Comparison of ENCODE assay signal across 28 cellular contexts in the genomic region with DNA sequence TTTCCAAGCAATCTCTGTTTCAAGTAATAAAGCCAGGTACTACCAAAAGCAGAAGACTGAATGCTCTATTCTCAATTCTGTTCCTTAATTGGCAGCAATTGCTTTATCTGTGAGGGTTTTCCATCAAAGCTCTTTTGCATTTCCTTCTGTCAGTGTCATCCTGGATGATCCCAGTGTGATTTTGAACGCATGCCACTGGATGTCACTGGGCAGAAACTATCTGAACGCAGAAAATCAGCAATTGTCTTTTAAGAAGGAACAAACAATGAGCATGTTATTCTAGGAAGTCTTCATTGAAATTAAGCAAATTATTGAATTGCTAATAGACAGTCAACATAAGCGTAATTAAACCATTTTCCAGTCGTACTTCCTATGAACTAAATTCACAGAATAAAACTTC.
"Had no signal": no experiment of that assay in that cellular context is flagged by ENCODE, and none has a peak within 500 bp of the region (broad histone marks: within the 10 kb centered on the region; RNA-seq: fewer than 3 reads in every experiment).

No MANE protein-coding gene starts in this region.

- H3K36me3 ChIP-seq: heart left ventricle, left lung, lower lobe of right lung, ovary, right atrium auricular region, right lobe of liver, thyroid gland, upper lobe of right lung had no signal

- H3K27ac Mint-ChIP-seq: mesothelial cell of epicardium; naive thymus-derived CD4-positive, alpha-beta T cell; natural killer cell treated with Interleukin-12 subunit alpha and Interleukin-12 subunit beta and Interleukin-15 and Interleukin-18, amount 100 ng/mL, for 72 hours; stimulated activated memory B cell treated with anti-CD40 and anti-IgM and Interleukin-4, amounts not matched to agents 10 μg/mL and 1 μg/mL and 100 μg/mL, for 72 hours; stimulated activated naive CD8-positive, alpha-beta T cell treated with anti-CD3 and anti-CD28 coated beads, Interleukin-15, amount 100 ng/mL, for 72 hours had no signal

- H3K9me3 ChIP-seq: right lobe of liver, testis, thyroid gland, upper lobe of right lung had no signal

- H3K4me2 ChIP-seq: smooth muscle cell had no signal

- H3K27me3 ChIP-seq: heart left ventricle, left lung, ovary, right atrium auricular region, right lobe of liver, testis, thyroid gland, upper lobe of right lung had no signal

- H3K4me3 ChIP-seq: heart left ventricle, left lung, lower lobe of right lung, mucosa of descending colon, ovary, psoas muscle, right atrium auricular region, right lobe of liver, smooth muscle cell, testis, thyroid gland, upper lobe of right lung had no signal

- H3K27ac ChIP-seq: heart left ventricle, left lung, lower lobe of right lung, ovary, psoas muscle, right atrium auricular region, right lobe of liver, testis, thyroid gland, upper lobe of right lung had no signal

- H3K4me1 ChIP-seq: heart left ventricle, left lung, lower lobe of right lung, psoas muscle, right atrium auricular region, right lobe of liver, testis, thyroid gland, upper lobe of right lung had no signal

- ATAC-seq: heart left ventricle; left cardiac atrium; left lung; lower lobe of right lung; mucosa of descending colon; naive thymus-derived CD4-positive, alpha-beta T cell; natural killer cell treated with Interleukin-12 subunit alpha and Interleukin-12 subunit beta and Interleukin-15 and Interleukin-18, amount 100 ng/mL, for 72 hours; psoas muscle; right lobe of liver; stimulated activated memory B cell treated with anti-CD40 and anti-IgM and Interleukin-4, amounts not matched to agents 10 μg/mL and 1 μg/mL and 100 μg/mL, for 72 hours; stimulated activated naive CD8-positive, alpha-beta T cell treated with anti-CD3 and anti-CD28 coated beads, Interleukin-15, amount 100 ng/mL, for 72 hours; upper lobe of right lung had no signal

- H3K4me3 Mint-ChIP-seq: mesothelial cell of epicardium; naive thymus-derived CD4-positive, alpha-beta T cell; natural killer cell treated with Interleukin-12 subunit alpha and Interleukin-12 subunit beta and Interleukin-15 and Interleukin-18, amount 100 ng/mL, for 72 hours; neural crest cell; stimulated activated memory B cell treated with anti-CD40 and anti-IgM and Interleukin-4, amounts not matched to agents 10 μg/mL and 1 μg/mL and 100 μg/mL, for 72 hours; stimulated activated naive CD8-positive, alpha-beta T cell treated with anti-CD3 and anti-CD28 coated beads, Interleukin-15, amount 100 ng/mL, for 72 hours had no signal

- H3K27me3 Mint-ChIP-seq: naive thymus-derived CD4-positive, alpha-beta T cell; natural killer cell treated with Interleukin-12 subunit alpha and Interleukin-12 subunit beta and Interleukin-15 and Interleukin-18, amount 100 ng/mL, for 72 hours; stimulated activated memory B cell treated with anti-CD40 and anti-IgM and Interleukin-4, amounts not matched to agents 10 μg/mL and 1 μg/mL and 100 μg/mL, for 72 hours; stimulated activated naive CD8-positive, alpha-beta T cell treated with anti-CD3 and anti-CD28 coated beads, Interleukin-15, amount 100 ng/mL, for 72 hours had no signal

- H3K36me3 Mint-ChIP-seq: stimulated activated memory B cell treated with anti-CD40 and anti-IgM and Interleukin-4, amounts not matched to agents 10 μg/mL and 1 μg/mL and 100 μg/mL, for 72 hours had no signal

- DNase-seq: glutamatergic neuron; heart left ventricle; kidney glomerular epithelial cell; left cardiac atrium; left lung; lower lobe of right lung; mammary epithelial cell; mucosa of descending colon; naive thymus-derived CD4-positive, alpha-beta T cell; ovary; psoas muscle; right lobe of liver; stimulated activated CD4-positive, alpha-beta T cell treated with anti-CD3 and anti-CD28 coated beads, Interleukin-1b, Interleukin-23, amount 100 ng/mL, for 48 hours; stimulated activated CD4-positive, alpha-beta T cell treated with anti-CD3 and anti-CD28 coated beads, Interleukin-2, amount 100 ng/mL, for 48 hours; stimulated activated CD4-positive, alpha-beta T cell treated with anti-CD3 and anti-CD28 coated beads, Interleukin-4, amount 100 ng/mL, for 4 hours; stimulated activated CD8-positive, alpha-beta memory T cell treated with anti-CD3 and anti-CD28 coated beads, Interleukin-4, amount 100 ng/mL, for 48 hours; stimulated activated naive CD4-positive, alpha-beta T cell treated with Interleukin-2 at 50 U/mL for 16 hours; stimulated activated naive CD8-positive, alpha-beta T cell treated with anti-CD3 and anti-CD28 coated beads, Interleukin-15, amount 100 ng/mL, for 72 hours; testis; thyroid gland; trophoblast cell; upper lobe of right lung had no signal

- H3K4me1 Mint-ChIP-seq: mesothelial cell of epicardium; naive thymus-derived CD4-positive, alpha-beta T cell; neural crest cell; stimulated activated memory B cell treated with anti-CD40 and anti-IgM and Interleukin-4, amounts not matched to agents 10 μg/mL and 1 μg/mL and 100 μg/mL, for 72 hours; stimulated activated naive CD8-positive, alpha-beta T cell treated with anti-CD3 and anti-CD28 coated beads, Interleukin-15, amount 100 ng/mL, for 72 hours had no signal
